Comparison of ENCODE assay signal across 20 cellular contexts in the genomic region with DNA sequence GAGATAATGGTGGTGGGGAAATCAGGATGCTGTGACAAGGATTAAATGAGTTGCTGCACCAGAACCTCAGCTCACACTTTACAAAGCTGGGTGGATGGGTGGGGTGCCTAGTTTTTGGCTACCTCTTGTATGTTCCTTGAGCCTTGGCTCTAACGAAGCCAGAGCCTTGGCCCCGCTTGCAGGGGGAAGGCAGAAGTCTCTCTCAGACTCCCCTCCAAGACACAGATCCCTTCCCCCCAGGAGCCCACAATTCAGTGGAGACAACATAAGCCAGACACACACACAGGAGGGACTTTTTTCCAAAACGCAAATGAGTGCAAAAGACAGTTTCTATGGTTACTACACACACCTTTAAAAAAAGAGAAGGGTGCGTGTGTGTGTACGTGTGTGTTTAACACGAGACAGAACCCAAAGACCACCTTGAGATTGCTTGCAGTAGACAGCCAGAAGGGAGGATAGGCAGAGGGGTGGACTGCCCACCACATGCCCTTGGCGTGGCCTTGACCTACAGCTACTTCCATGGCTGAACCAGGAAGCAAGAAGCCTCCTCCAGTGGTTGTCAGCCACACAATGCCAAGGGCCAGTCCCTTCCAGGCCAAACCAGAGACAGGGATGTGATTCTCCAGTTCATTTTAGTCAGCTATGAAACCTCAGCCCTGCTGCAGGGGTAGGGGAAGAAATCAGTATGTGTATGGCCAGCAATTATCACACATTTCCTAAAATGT.
DNase-seq lines count a peak whose midpoint lies in the region; ATAC-seq, FAIRE-seq and TF ChIP-seq lines count a peak whose summit lies in the region.
"Had no signal": no experiment of that assay in that cellular context is flagged by ENCODE, and none has a peak within 500 bp of the region (broad histone marks: within the 10 kb centered on the region; RNA-seq: fewer than 3 reads in every experiment).

No MANE protein-coding gene starts in this region.

- intact Hi-C loops in K562 (cut with micrococcal nuclease): no loop called here

- FAIRE-seq in K562 (lab: Jason Lieb, UNC): no peak
- FAIRE-seq: GM12891, GM18507, HTR-8/SVneo had no signal

- no peaks in the 10 kb centered on the region for H3K36me3 Mint-ChIP-seq in activated CD8-positive, alpha-beta memory T cell treated with anti-CD3 and anti-CD28 coated beads, Interleukin-2, amount 10 ng/mL, durations not matched to agents 7 days and 5 days
- H3K36me3 Mint-ChIP-seq in HFFc6 (ENCODE audit: low read depth): no peaks in the 10 kb centered on the region
- H3K36me3 Mint-ChIP-seq in effector memory CD8-positive, alpha-beta T cell (ENCODE audit: insufficient read depth): peaks cover 4% of the 10 kb centered on the region
- H3K36me3 Mint-ChIP-seq: CD8-positive, alpha-beta T cell had no signal

- H2AFZ ChIP-seq in K562 (ENCODE audit: low read depth, low read length): no peak overlapping the region

- no peak overlapping the region for H3K27ac Mint-ChIP-seq in activated CD8-positive, alpha-beta memory T cell treated with anti-CD3 and anti-CD28 coated beads, Interleukin-2, amount 10 ng/mL, durations not matched to agents 7 days and 5 days
- H3K27ac Mint-ChIP-seq in HFFc6: no peak overlapping the region
- H3K27ac Mint-ChIP-seq in effector memory CD8-positive, alpha-beta T cell: no peak overlapping the region
- H3K27ac Mint-ChIP-seq: B cell; CD8-positive, alpha-beta T cell had no signal

- H3K36me3 ChIP-seq in K562 (ENCODE audit: control insufficient read depth, insufficient read depth, low read length): no peaks in the 10 kb centered on the region
- H3K36me3 ChIP-seq: BLaER1 treated with 17β-estradiol and CSF1 and Interleukin-3, amounts not matched to agents 10 nM and 100 nM had no signal

- H3K4me2 ChIP-seq in K562 (ENCODE audit: insufficient read depth, low read length): no peak overlapping the region

- 35% methylated on average over 7 of the region's 7 CpGs for WGBS in K562 (ENCODE audit: insufficient coverage, low coverage, missing lambda C conversion rate)

- CTCF ChIA-PET in activated CD8-positive, alpha-beta memory T cell treated with anti-CD3 and anti-CD28 coated beads, Interleukin-2, amount 10 ng/mL, durations not matched to agents 7 days and 5 days (lab: Charles Lee): no interaction called here
- CTCF ChIA-PET in K562 (lab: Yijun Ruan, JAX; ENCODE audit: low intra/inter-chr PET ratio): no interaction called here

- in situ Hi-C loops in K562 (cut with MboI): no loop called here

- H3K9me1 ChIP-seq in K562 (ENCODE audit: control insufficient read depth, insufficient read depth, low read length): no peaks in the 10 kb centered on the region

- H3K4me3 ChIP-seq in K562: no peak overlapping the region
- H3K4me3 ChIP-seq: BLaER1 treated with 17β-estradiol and CSF1 and Interleukin-3, amounts not matched to agents 10 nM and 100 nM had no signal

- no peak overlapping the region for H3K9ac ChIP-seq in K562 (ENCODE audit: insufficient read depth in 1 of 2, low read depth in 2 of 2, low read length in 2 of 2)
- H3K9ac ChIP-seq: BLaER1 treated with 17β-estradiol and CSF1 and Interleukin-3, amounts not matched to agents 10 nM and 100 nM had no signal

- no peaks in the 10 kb centered on the region for H3K9me3 ChIP-seq in K562 (replicated peaks; ENCODE audit: control insufficient read depth, insufficient read depth, low read depth, low read length)
- H3K9me3 ChIP-seq: BLaER1 treated with 17β-estradiol and CSF1 and Interleukin-3, amounts not matched to agents 10 nM and 100 nM had no signal

- no peaks in the 10 kb centered on the region for H3K4me1 Mint-ChIP-seq in activated CD8-positive, alpha-beta memory T cell treated with anti-CD3 and anti-CD28 coated beads, Interleukin-2, amount 10 ng/mL, durations not matched to agents 7 days and 5 days
- no peaks in the 10 kb centered on the region for H3K4me1 Mint-ChIP-seq in HFFc6 (ENCODE audit: low read depth)
- H3K4me1 Mint-ChIP-seq in effector memory CD8-positive, alpha-beta T cell (ENCODE audit: low read depth in 2 of 2): peaks cover 12 to 14% of the 10 kb centered on the region in 2 donors

- TF ChIP-seq POLR2A in K562 (conservative IDR thresholded peaks at IDR 0.05) (no peak), erythroblast (IDR thresholded peaks at IDR 0.05; ENCODE audit: low read length) (no peak)

- no peaks in the 10 kb centered on the region for H3K9me3 Mint-ChIP-seq in activated CD8-positive, alpha-beta memory T cell treated with anti-CD3 and anti-CD28 coated beads, Interleukin-2, amount 10 ng/mL, durations not matched to agents 7 days and 5 days (ENCODE audit: low read depth)
- no peaks in the 10 kb centered on the region for H3K9me3 Mint-ChIP-seq in HFFc6
- no peaks in the 10 kb centered on the region for H3K9me3 Mint-ChIP-seq in effector memory CD8-positive, alpha-beta T cell
- H3K9me3 Mint-ChIP-seq: CD8-positive, alpha-beta T cell had no signal

- BruUV-seq in K562 (replicated peaks; lab: Mats Ljungman, UMichigan): no TSS peak

- TF ChIP-seq RAD21 in K562 (CRISPR knock-in tag; conservative IDR thresholded peaks at IDR 0.05 in 1 of 2, IDR thresholded peaks at IDR 0.05 in 1 of 2): no peak

- no peaks in the 10 kb centered on the region; the same call in 1 of the 2 replicates for H4K20me1 ChIP-seq in K562 (replicated peaks; ENCODE audit: control insufficient read depth, insufficient read depth, low read length)
- H4K20me1 ChIP-seq: BLaER1 treated with 17β-estradiol and CSF1 and Interleukin-3, amounts not matched to agents 10 nM and 100 nM had no signal

- no peak for ATAC-seq in activated CD8-positive, alpha-beta memory T cell treated with anti-CD3 and anti-CD28 coated beads, Interleukin-2, amount 10 ng/mL, durations not matched to agents 7 days and 5 days
- no peak for ATAC-seq in K562
- no peak for ATAC-seq in effector memory CD8-positive, alpha-beta T cell (replicated peaks)
- ATAC-seq: CD8-positive, alpha-beta T cell; HCT116 had no signal

- no peak overlapping the region for H3K4me3 Mint-ChIP-seq in activated CD8-positive, alpha-beta memory T cell treated with anti-CD3 and anti-CD28 coated beads, Interleukin-2, amount 10 ng/mL, durations not matched to agents 7 days and 5 days
- H3K4me3 Mint-ChIP-seq in HFFc6: no peak overlapping the region
- no peak overlapping the region for H3K4me3 Mint-ChIP-seq in effector memory CD8-positive, alpha-beta T cell
- H3K4me3 Mint-ChIP-seq: B cell; CD8-positive, alpha-beta T cell had no signal

- POLR2A ChIA-PET in K562 (lab: Yijun Ruan, JAX): interaction anchor here (1.5 kb wide), 1 partner anchor 22 kb away, joined by 4 read pairs; no protein-coding TSS in a partner anchor

- peak; percentile 36 for DNase-seq in activated CD8-positive, alpha-beta memory T cell treated with anti-CD3 and anti-CD28 coated beads, Interleukin-2, amount 10 ng/mL, durations not matched to agents 7 days and 5 days
- no peak for DNase-seq in activated CD8-positive, alpha-beta memory T cell treated with anti-CD3 and anti-CD28 coated beads, Interleukin-2, amount 50 U/mL, for 4 hours
- DNase-seq in K562 (ENCODE audit: extremely low read depth in 1 of 4, low spot score in 3 of 4) (no peak), islet precursor cell (peak; percentile 40), HFFc6 (no peak), erythroblast (lab: John Stamatoyannopoulos, UW) (no peak)
- no peak for DNase-seq in effector memory CD8-positive, alpha-beta T cell
- DNase-seq: DMS 273 treated with DMSO at 0.1 percent for 48 hours, DMS53, EL, GOT3, H7, IMR-90 had no signal

- TF ChIP-seq CTCF in K562 (IDR thresholded peaks at IDR 0.05 in 2 of 3, conservative IDR thresholded peaks at IDR 0.05 in 1 of 3; ENCODE audit: insufficient read depth in 2 of 3, low read depth in 1 of 3, low read length in 3 of 3) (no peak), HFFc6 (IDR thresholded peaks at IDR 0.05) (no peak)

- TF ChIP-seq EP300 in K562 (IDR thresholded peaks at IDR 0.05; ENCODE audit: low read length): no peak

- peaks cover 24% of the 10 kb centered on the region for H3K27me3 Mint-ChIP-seq in activated CD8-positive, alpha-beta memory T cell treated with anti-CD3 and anti-CD28 coated beads, Interleukin-2, amount 10 ng/mL, durations not matched to agents 7 days and 5 days
- peaks cover 5% of the 10 kb centered on the region; the same call in 1 of the 2 replicates for H3K27me3 Mint-ChIP-seq in HFFc6 (ENCODE audit: insufficient read depth)
- peaks cover 0 to 5% of the 10 kb centered on the region in 2 donors for H3K27me3 Mint-ChIP-seq in effector memory CD8-positive, alpha-beta T cell

- no peak overlapping the region for H3K27ac ChIP-seq in K562 (ENCODE audit: extremely low read depth, low read depth, low read length)
- H3K27ac ChIP-seq: BLaER1 treated with 17β-estradiol and CSF1 and Interleukin-3, amounts not matched to agents 10 nM and 100 nM had no signal

- no peaks in the 10 kb centered on the region; a peak in 1 of 5 replicates for H3K27me3 ChIP-seq in K562 (ENCODE audit: control insufficient read depth in 2 of 2, insufficient read depth in 2 of 2, low read length in 2 of 2)
- H3K27me3 ChIP-seq: BLaER1 treated with 17β-estradiol and CSF1 and Interleukin-3, amounts not matched to agents 10 nM and 100 nM had no signal

- H3K4me1 ChIP-seq in K562 (replicated peaks in 1 of 2; ENCODE audit: control insufficient read depth in 2 of 2, insufficient read depth in 2 of 2, low read length in 2 of 2): no peaks in the 10 kb centered on the region; a peak in 1 of 5 replicates

- no peaks in the 10 kb centered on the region for H3K79me2 ChIP-seq in K562 (ENCODE audit: control insufficient read depth, insufficient read depth, low read length)

TF ChIP-seq in K562, 482 proteins besides CTCF, POLR2A, EP300 and RAD21:
- no peak for TF ChIP-seq ZNF561 (CRISPR knock-in tag; conservative IDR thresholded peaks at IDR 0.05)
- no peak for TF ChIP-seq ZNF197 (CRISPR knock-in tag; IDR thresholded peaks at IDR 0.05; ENCODE audit: low read depth)
- no peak for TF ChIP-seq NCOA1 (IDR thresholded peaks at IDR 0.05; ENCODE audit: low read depth)
- TF ChIP-seq ZNF644 (tag; IDR thresholded peaks at IDR 0.05; ENCODE audit: low read depth): no peak
- peak; percentile 40; the same call in 1 of the 2 replicates for TF ChIP-seq RFX1 (IDR thresholded peaks at IDR 0.05)

Comparison
In these comparisons a context has a peak if more than half of its experiments do, and no peak if none do; other contexts are left out.
1. DNase-seq: peak in activated CD8-positive, alpha-beta memory T cell treated with anti-CD3 and anti-CD28 coated beads, Interleukin-2, amount 10 ng/mL, durations not matched to agents 7 days and 5 days (single experiment) and islet precursor cell (single experiment); none in activated CD8-positive, alpha-beta memory T cell treated with anti-CD3 and anti-CD28 coated beads, Interleukin-2, amount 50 U/mL, for 4 hours (single experiment), K562 (0 of 4), HFFc6 (single experiment), effector memory CD8-positive, alpha-beta T cell (0 of 3) and erythroblast (0 of 2).